22 cellular contexts compared by ENCODE assay signal in the genomic region with DNA sequence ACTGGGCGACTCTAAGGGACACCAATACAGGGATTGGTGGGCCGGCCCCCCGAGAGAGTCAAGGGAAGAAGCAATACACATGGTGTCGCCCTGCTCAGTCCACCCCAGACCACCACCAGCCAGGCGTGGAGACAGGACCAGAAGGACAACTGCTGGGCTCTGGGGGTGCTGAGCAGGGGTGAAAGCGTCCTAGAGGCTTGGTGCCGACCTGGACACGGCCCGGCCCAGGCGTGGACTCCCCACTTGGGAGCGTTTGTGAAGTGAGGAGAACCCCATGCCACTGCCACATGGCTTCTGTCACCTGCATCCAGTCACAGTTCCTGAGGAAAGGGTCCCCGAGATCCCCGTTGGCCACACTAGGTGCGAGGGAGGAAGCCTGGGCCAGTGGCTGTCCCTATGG.
"Had no signal": no experiment of that assay in that cellular context is flagged by ENCODE, and none has a peak within 500 bp of the region (broad histone marks: within the 10 kb centered on the region; RNA-seq: fewer than 3 reads in every experiment).

No MANE protein-coding gene starts in this region.

- H3K27me3 ChIP-seq: ascending aorta had no signal

- H3K9me3 ChIP-seq: ascending aorta, colonic mucosa, lower lobe of right lung, neutrophil, pancreas, upper lobe of right lung had no signal

- H3K9me3 Mint-ChIP-seq: central memory CD8-positive, alpha-beta T cell had no signal

- H3K27ac Mint-ChIP-seq: activated CD4-positive, alpha-beta T cell treated with anti-CD3 and anti-CD28 coated beads, Interleukin-2, amount 10 ng/mL, durations not matched to agents 7 days and 5 days had no signal

- ATAC-seq: pancreas had no signal

- DNase-seq: activated CD4-positive, alpha-beta T cell treated with anti-CD3 and anti-CD28 coated beads, Interleukin-2, amount 10 ng/mL, durations not matched to agents 7 days and 5 days; activated effector memory CD4-positive, alpha-beta T cell treated with Interleukin-2 at 50 U/mL for 16 hours; colonic mucosa; erythroblast; foreskin melanocyte; glutamatergic neuron; hypothalamus; lower lobe of right lung; midbrain; pancreas; small intestine; stimulated activated CD4-positive, alpha-beta T cell treated with anti-CD3 and anti-CD28 coated beads, Interleukin-15, amount 100 ng/mL, for 24 hours; stimulated activated CD4-positive, alpha-beta T cell treated with anti-CD3 and anti-CD28 coated beads, Interleukin-4, amount 100 ng/mL, for 1 hour; T-helper 1 cell; T-helper 9 cell; upper lobe of right lung had no signal

- H3K27ac ChIP-seq: ascending aorta, colonic mucosa, lower lobe of right lung, neutrophil, pancreas, thoracic aorta, upper lobe of right lung had no signal

- FAIRE-seq: endometrium, keratinocyte, pancreas, small intestine had no signal

- H3K36me3 ChIP-seq: ascending aorta, colonic mucosa, lower lobe of right lung, neutrophil, pancreas, thoracic aorta, upper lobe of right lung had no signal

- H3K4me1 ChIP-seq: colonic mucosa, pancreas had no signal

- H3K4me3 ChIP-seq: colonic mucosa, lower lobe of right lung, upper lobe of right lung had no signal
